Comparison of ENCODE assay signal across 8 cellular contexts in the genomic region with DNA sequence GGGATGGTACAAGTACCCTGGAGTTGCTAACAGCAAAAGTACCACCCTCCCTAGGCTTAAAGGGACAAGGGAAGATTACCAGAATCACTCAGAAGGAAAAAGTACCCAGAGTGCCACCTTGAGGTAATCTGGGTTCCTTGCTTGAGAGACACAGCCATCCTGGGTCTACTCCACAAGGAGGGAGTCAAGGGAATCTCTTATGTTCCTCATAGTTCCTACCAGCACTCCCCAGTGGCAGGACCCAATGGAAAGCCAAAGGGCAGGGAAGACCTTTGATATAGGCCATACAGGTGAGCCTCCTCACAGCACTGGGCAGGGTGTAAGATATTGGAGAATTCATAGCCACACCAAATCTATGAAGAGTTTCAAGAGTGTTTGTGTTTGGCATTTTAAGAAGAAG. TPM values are rescaled to one million over a fixed set of nuclear protein-coding genes. Genes with fewer than 3 reads are reported as not detected.
DNase-seq lines count a peak whose midpoint lies in the region; ATAC-seq and TF ChIP-seq lines count a peak whose summit lies in the region.

No MANE protein-coding gene starts in this region.

- no peak overlapping the region for H3K27ac Mint-ChIP-seq in activated naive CD8-positive, alpha-beta T cell treated with anti-CD3 and anti-CD28 coated beads, Interleukin-2, amount 10 ng/mL, durations not matched to agents 7 days and 5 days

- intact Hi-C loops in head of caudate nucleus (cut with DNase I) = no loop called here

- TF ChIP-seq POLR2A in NB4 (IDR thresholded peaks at IDR 0.05; ENCODE audit: extremely low read depth, insufficient read length) = no peak

- peak; percentile 14 for ATAC-seq in activated naive CD8-positive, alpha-beta T cell treated with anti-CD3 and anti-CD28 coated beads, Interleukin-2, amount 10 ng/mL, durations not matched to agents 7 days and 5 days (ENCODE audit: low read depth)
- ATAC-seq in GM18873 (IDR thresholded peaks at IDR 0.05; ENCODE audit: low FRiP score, unreplicated experiment) (no peak), GM21447 (IDR thresholded peaks at IDR 0.05; ENCODE audit: unreplicated experiment) (no peak)

- H3K4me1 Mint-ChIP-seq in activated naive CD8-positive, alpha-beta T cell treated with anti-CD3 and anti-CD28 coated beads, Interleukin-2, amount 10 ng/mL, durations not matched to agents 7 days and 5 days = peaks cover 17% of the 10 kb centered on the region

- H3K27me3 Mint-ChIP-seq in activated naive CD8-positive, alpha-beta T cell treated with anti-CD3 and anti-CD28 coated beads, Interleukin-2, amount 10 ng/mL, durations not matched to agents 7 days and 5 days = no peaks in the 10 kb centered on the region

- POLR2A ChIA-PET in activated naive CD8-positive, alpha-beta T cell treated with anti-CD3 and anti-CD28 coated beads, Interleukin-2, amount 10 ng/mL, durations not matched to agents 7 days and 5 days (lab: Charles Lee) = no interaction called here

- H3K4me3 ChIP-seq in GM06990 (replicated peaks; ENCODE audit: low read depth, low read length) = no peak overlapping the region
- H3K4me3 ChIP-seq in NB4 (ENCODE audit: low read depth, low read length) = no peak overlapping the region
- no peak overlapping the region for H3K4me3 ChIP-seq in retinal pigment epithelial cell (ENCODE audit: low read length)

- no peak overlapping the region for H3K4me3 Mint-ChIP-seq in activated naive CD8-positive, alpha-beta T cell treated with anti-CD3 and anti-CD28 coated beads, Interleukin-2, amount 10 ng/mL, durations not matched to agents 7 days and 5 days

- no peaks in the 10 kb centered on the region for H3K27me3 ChIP-seq in GM06990 (replicated peaks; ENCODE audit: control insufficient read depth, insufficient read depth, low read length)

- H3K36me3 ChIP-seq in GM06990 (ENCODE audit: control insufficient read depth, insufficient read depth, low read length) = no peaks in the 10 kb centered on the region

- H3K36me3 Mint-ChIP-seq in activated naive CD8-positive, alpha-beta T cell treated with anti-CD3 and anti-CD28 coated beads, Interleukin-2, amount 10 ng/mL, durations not matched to agents 7 days and 5 days = no peaks in the 10 kb centered on the region

- DNase-seq in GM06990 (ENCODE audit: extremely low read depth, insufficient read length) (no peak), NB4 (ENCODE audit: low read depth) (peak; percentile 13), retinal pigment epithelial cell (ENCODE audit: low read depth) (no peak), NCI-H2171 treated with DMSO at 0.1 percent for 48 hours (lab: John Stamatoyannopoulos, UW) (no peak), head of caudate nucleus (no peak)
- no peak for DNase-seq in activated naive CD8-positive, alpha-beta T cell treated with anti-CD3 and anti-CD28 coated beads, Interleukin-2, amount 10 ng/mL, durations not matched to agents 7 days and 5 days

- H3K9me3 Mint-ChIP-seq in activated naive CD8-positive, alpha-beta T cell treated with anti-CD3 and anti-CD28 coated beads, Interleukin-2, amount 10 ng/mL, durations not matched to agents 7 days and 5 days = no peaks in the 10 kb centered on the region

- TF ChIP-seq CTCF in GM06990 (IDR thresholded peaks at IDR 0.05; ENCODE audit: insufficient read depth, low read length, poor library complexity, severe bottlenecking) = peak; percentile 38
- TF ChIP-seq CTCF in NB4 (IDR thresholded peaks at IDR 0.05; ENCODE audit: low read depth, low read length) = peak; percentile 11
- peak; percentile 40 for TF ChIP-seq CTCF in retinal pigment epithelial cell (conservative IDR thresholded peaks at IDR 0.05; ENCODE audit: low read depth, low read length)

RNA-seq across cellular contexts. Expression of a gene that starts 5.7 kb away (rescaled TPM):
- total RNA-seq in activated naive CD8-positive, alpha-beta T cell treated with anti-CD3 and anti-CD28 coated beads, Interleukin-2, amount 10 ng/mL, durations not matched to agents 7 days and 5 days = 1 to 10 TPM; 1.4 to 1.7 TPM
